8 cellular contexts compared by ENCODE assay signal in the genomic region with DNA sequence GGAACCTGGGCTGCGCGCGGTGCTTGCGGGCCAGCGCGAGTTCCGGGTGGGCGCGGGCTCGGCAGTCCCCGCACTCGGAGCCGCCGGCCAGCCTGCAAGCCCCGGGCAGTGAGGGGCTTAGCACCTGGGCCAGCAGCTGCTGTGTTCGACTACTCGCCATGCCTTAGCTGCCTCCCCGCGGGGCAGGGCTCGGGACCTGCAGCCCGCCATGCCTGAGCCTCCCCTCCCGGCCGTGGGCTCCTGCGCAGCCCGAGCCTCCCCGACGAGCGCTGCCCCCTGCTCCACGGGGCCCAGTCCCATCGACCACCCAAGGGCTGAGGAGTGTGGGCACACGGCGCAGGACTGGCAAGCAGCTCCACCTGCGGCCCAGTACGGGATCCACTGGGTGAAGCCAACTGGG.
A peak's percentile ranks its signal among the peaks of the same experiment; 100 is the strongest.
DNase-seq lines count a peak whose midpoint lies in the region; FAIRE-seq and TF ChIP-seq lines count a peak whose summit lies in the region.
"Not testable (repeated sequence)": the region's sequence is repeated elsewhere in the genome, so short reads cannot be mapped to it uniquely, and the experiment has no call there.

No MANE protein-coding gene starts in this region.

- H3K4ac ChIP-seq in mesenchymal stem cell (ENCODE audit: low read depth in 1 of 2, low read length in 2 of 2); neuronal stem cell (ENCODE audit: low read length): not testable (repeated sequence)

- H3K4me1 ChIP-seq in BLaER1 (peaks cover 61% of the 10 kb centered on the region), Caco-2 (peaks cover 41% of the 10 kb centered on the region), mesenchymal stem cell (ENCODE audit: control insufficient read depth, insufficient read depth, low read depth, low read length) (peaks cover 18% of the 10 kb centered on the region), neuronal stem cell (ENCODE audit: control insufficient read depth in 2 of 2, insufficient read depth in 1 of 2, low read depth in 1 of 2, low read length in 2 of 2) (peaks cover 8 to 12% of the 10 kb centered on the region in 2 donors)
- not testable (repeated sequence) for H3K4me1 ChIP-seq in kidney (ENCODE audit: control insufficient read depth in 1 of 2, insufficient read depth in 1 of 2, low read depth in 1 of 2, low read length in 2 of 2)

- not testable (repeated sequence) for FAIRE-seq in kidney (lab: Jason Lieb, UNC)

- H3K9me3 Mint-ChIP-seq in Caco-2 (ENCODE audit: unreplicated experiment): not testable (repeated sequence)

- H4K8ac ChIP-seq in mesenchymal stem cell (ENCODE audit: low read length); neuronal stem cell (ENCODE audit: low read depth, low read length): not testable (repeated sequence)

- H3K23ac ChIP-seq in mesenchymal stem cell (ENCODE audit: low read length in 2 of 2): not testable (repeated sequence)
- peak overlapping the region; percentile 25 for H3K23ac ChIP-seq in neuronal stem cell (ENCODE audit: low read depth, low read length, poor library complexity)

- H3K9me3 ChIP-seq in BLaER1; Caco-2; kidney (ENCODE audit: control insufficient read depth in 1 of 2, low read length in 2 of 2); mesenchymal stem cell (ENCODE audit: control insufficient read depth, low read length); neuronal stem cell (replicated peaks in 1 of 2; ENCODE audit: control insufficient read depth in 2 of 2, insufficient read depth in 1 of 2, low read depth in 1 of 2, low read length in 2 of 2): not testable (repeated sequence)

- not testable (repeated sequence) for H3K9ac ChIP-seq in BLaER1; kidney (ENCODE audit: low read length in 2 of 2); mesenchymal stem cell (ENCODE audit: low read length); neuronal stem cell (ENCODE audit: low read depth, low read length, poor library complexity)

- not testable (repeated sequence) for H4K20me1 ChIP-seq in BLaER1

- intact Hi-C loops in Caco-2 (cut with micrococcal nuclease; ENCODE audit: unreplicated experiment): loop anchor here (5.0 kb wide), 1 partner anchor 1203 kb away; no protein-coding TSS in a partner anchor
- intact Hi-C loops in kidney (cut with DNase I): not testable (repeated sequence)

- H3K4me3 Mint-ChIP-seq in Caco-2 (ENCODE audit: unreplicated experiment): not testable (repeated sequence)

- peak overlapping the region; percentile 22 for H4K91ac ChIP-seq in mesenchymal stem cell (ENCODE audit: low read length)
- H4K91ac ChIP-seq in neuronal stem cell (ENCODE audit: low read depth, low read length, poor library complexity): not testable (repeated sequence)

- POLR2A ChIA-PET in Caco-2 (lab: Charles Lee): interaction anchor here (1.1 kb wide), 1 partner anchor 24 kb away, joined by 4 read pairs; no protein-coding TSS in a partner anchor

- H3K4me2 ChIP-seq in BLaER1: peak overlapping the region; percentile 77; the same call in 1 of the 2 replicates
- not testable (repeated sequence) for H3K4me2 ChIP-seq in mesenchymal stem cell (ENCODE audit: low read length, poor library complexity, severe bottlenecking); neuronal stem cell (ENCODE audit: insufficient read depth, low read length, poor library complexity, severe bottlenecking)

- not testable (repeated sequence) for TF ChIP-seq POLR2A in NB4 (IDR thresholded peaks at IDR 0.05; ENCODE audit: extremely low read depth, insufficient read length)

- H3K27ac ChIP-seq in BLaER1: peak overlapping the region; percentile 47
- H3K27ac ChIP-seq in kidney (ENCODE audit: low read depth in 2 of 2, low read length in 2 of 2); mesenchymal stem cell (ENCODE audit: low read length, poor library complexity, severe bottlenecking); neuronal stem cell (replicated peaks; ENCODE audit: low read length): not testable (repeated sequence)

- not testable (repeated sequence) for H3K14ac ChIP-seq in mesenchymal stem cell (ENCODE audit: low read length in 2 of 2); neuronal stem cell (ENCODE audit: low read length)

- peaks cover 46% of the 10 kb centered on the region for H3K36me3 Mint-ChIP-seq in Caco-2 (ENCODE audit: insufficient read depth, unreplicated experiment)

- CTCF ChIA-PET in Caco-2 (lab: Charles Lee): interaction anchor here (1.1 to 1.2 kb wide), 2 partner anchors 27 to 43 kb away, joined by 3 to 5 read pairs; no protein-coding TSS in a partner anchor

- H3K27ac Mint-ChIP-seq in Caco-2 (ENCODE audit: unreplicated experiment): peak overlapping the region; percentile 75

- DNase-seq in Caco-2; NB4 (ENCODE audit: low read depth); mesenchymal stem cell; neuronal stem cell (ENCODE audit: low spot score): not testable (repeated sequence)
- peak; percentile 28 for DNase-seq in ecto neural progenitor cell (ENCODE audit: low spot score)
- peak; percentile 56 for DNase-seq in kidney
- peak; percentile 85 for DNase-seq in mesenteric fat pad (ENCODE audit: low spot score)

- not testable (repeated sequence) for H3K4me3 ChIP-seq in BLaER1; Caco-2 (ENCODE audit: low read depth, low read length); kidney (ENCODE audit: low read length in 2 of 2); mesenchymal stem cell (ENCODE audit: insufficient read depth in 1 of 2, low read depth in 1 of 2, low read length in 2 of 2); neuronal stem cell (ENCODE audit: low read length in 2 of 2)
- H3K4me3 ChIP-seq in NB4 (ENCODE audit: low read depth, low read length): peak overlapping the region; percentile 99

- H3K4me1 Mint-ChIP-seq in Caco-2 (ENCODE audit: low read depth, unreplicated experiment): peaks cover 36% of the 10 kb centered on the region

- 97% methylated on average over 32 of the region's 34 CpGs for WGBS in mesenchymal stem cell
- no CpG with 5 or more reads among the region's 34 CpGs for WGBS in neuronal stem cell (ENCODE audit: extremely low coverage in 2 of 2, insufficient read length in 2 of 2, insufficient replicate concordance in 1 of 2), 2 donors

- H3K27me3 Mint-ChIP-seq in Caco-2 (ENCODE audit: insufficient read depth, unreplicated experiment): not testable (repeated sequence)

- TF ChIP-seq CTCF in Caco-2 (IDR thresholded peaks at IDR 0.05; ENCODE audit: insufficient read depth in 1 of 2, low read depth in 1 of 2, low read length in 1 of 2, severe bottlenecking in 1 of 2, unreplicated experiment in 1 of 2); NB4 (IDR thresholded peaks at IDR 0.05; ENCODE audit: low read depth, low read length); kidney (IDR thresholded peaks at IDR 0.05; ENCODE audit: borderline replicate concordance, extremely low read depth, insufficient read depth): not testable (repeated sequence)

- H3K27me3 ChIP-seq in BLaER1; Caco-2 (replicated peaks; ENCODE audit: control insufficient read depth, insufficient read depth, low read length): not testable (repeated sequence)
- H3K27me3 ChIP-seq in mesenchymal stem cell (ENCODE audit: control insufficient read depth in 1 of 2, insufficient read depth in 1 of 2, low read length in 2 of 2) (peaks cover 0 to 13% of the 10 kb centered on the region in 2 experiments), neuronal stem cell (ENCODE audit: control insufficient read depth in 3 of 3, insufficient read depth in 3 of 3, low read depth in 1 of 3, low read length in 3 of 3) (peaks cover 0 to 20% (median 0%) of the 10 kb centered on the region in 3 experiments)

- H3K18ac ChIP-seq in mesenchymal stem cell (ENCODE audit: low read depth in 1 of 2, low read length in 2 of 2); neuronal stem cell (ENCODE audit: low read length): not testable (repeated sequence)

- H2BK120ac ChIP-seq in mesenchymal stem cell (ENCODE audit: low read depth, low read length); neuronal stem cell (ENCODE audit: low read depth, low read length): not testable (repeated sequence)

- H2BK12ac ChIP-seq in mesenchymal stem cell (ENCODE audit: low read length in 2 of 2); neuronal stem cell (ENCODE audit: low read length): not testable (repeated sequence)

- not testable (repeated sequence) for H2BK5ac ChIP-seq in mesenchymal stem cell (ENCODE audit: low read depth, low read length, poor library complexity, severe bottlenecking); neuronal stem cell (ENCODE audit: low read length)

- not testable (repeated sequence) for H2BK15ac ChIP-seq in mesenchymal stem cell (ENCODE audit: low read depth, poor library complexity, severe bottlenecking); neuronal stem cell (ENCODE audit: low read length)

- BruUV-seq in Caco-2 (replicated peaks; lab: Mats Ljungman, UMichigan): not testable (repeated sequence)

- not testable (repeated sequence) for H2AFZ ChIP-seq in mesenchymal stem cell (ENCODE audit: low read depth, low read length); neuronal stem cell (ENCODE audit: low read length)

- not testable (repeated sequence) for H3K36me3 ChIP-seq in BLaER1; Caco-2 (ENCODE audit: control insufficient read depth, insufficient read depth, low read length); kidney (ENCODE audit: control insufficient read depth in 1 of 2, insufficient read depth in 2 of 2, low read length in 2 of 2); mesenchymal stem cell (ENCODE audit: control insufficient read depth in 1 of 2, insufficient read depth in 2 of 2, low read depth in 1 of 2, low read length in 2 of 2); neuronal stem cell (replicated peaks in 1 of 2; ENCODE audit: control insufficient read depth in 2 of 2, insufficient read depth in 2 of 2, low read length in 2 of 2)

- H3K79me1 ChIP-seq in mesenchymal stem cell (replicated peaks; ENCODE audit: low read length, poor library complexity, severe bottlenecking); neuronal stem cell (ENCODE audit: low read depth, low read length): not testable (repeated sequence)

- H2AK5ac ChIP-seq in mesenchymal stem cell (ENCODE audit: low read length, severe bottlenecking); neuronal stem cell (ENCODE audit: low read depth, low read length): not testable (repeated sequence)
